In the genomic region with DNA sequence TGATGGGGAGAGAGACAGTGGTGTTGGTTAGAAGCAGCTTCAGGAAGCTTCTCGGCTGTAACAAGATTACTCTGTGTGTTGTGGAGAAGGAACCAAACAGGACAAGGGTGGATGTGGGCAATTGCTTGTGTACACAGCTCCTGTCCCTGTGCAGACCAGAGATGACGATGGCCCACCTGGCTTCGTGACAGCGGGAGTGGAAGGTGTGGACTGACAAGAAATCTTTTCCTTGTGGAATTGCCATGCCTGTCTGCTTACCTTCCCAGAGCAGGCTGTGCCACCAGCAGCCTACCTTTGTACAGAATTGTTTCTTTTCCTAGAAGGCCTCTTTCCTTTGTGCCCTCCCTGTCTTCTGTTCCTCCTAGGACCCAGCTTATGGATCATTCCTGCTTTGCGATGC, we compare ENCODE assay signal across 20 cellular contexts.
"Had no signal": no experiment of that assay in that cellular context is flagged by ENCODE, and none has a peak within 500 bp of the region (broad histone marks: within the 10 kb centered on the region; RNA-seq: fewer than 3 reads in every experiment).

No MANE protein-coding gene starts in this region.

- H3K4me1 Mint-ChIP-seq: central memory CD8-positive, alpha-beta T cell; immature natural killer cell had no signal

- H2AFZ ChIP-seq: parathyroid adenoma had no signal

- H3K4me3 Mint-ChIP-seq: activated naive CD8-positive, alpha-beta T cell treated with anti-CD3 and anti-CD28 coated beads for 36 hours; activated T-helper 1 cell treated with anti-CD3 and anti-CD28 coated beads, Interleukin-12 subunit alpha, Interleukin-12 subunit beta, Interleukin-2, Interleukin-4 antibody, amounts not matched to agents 30 ng/mL and 10 ng/mL and 1 ng/mL, durations not matched to agents 14 hours and 24 hours and 36 hours; central memory CD8-positive, alpha-beta T cell; effector memory CD8-positive, alpha-beta T cell; immature natural killer cell; memory B cell had no signal

- H3K27ac Mint-ChIP-seq: activated naive CD8-positive, alpha-beta T cell treated with anti-CD3 and anti-CD28 coated beads for 36 hours; activated T-helper 1 cell treated with anti-CD3 and anti-CD28 coated beads, Interleukin-12 subunit alpha, Interleukin-12 subunit beta, Interleukin-2, Interleukin-4 antibody, amounts not matched to agents 30 ng/mL and 10 ng/mL and 1 ng/mL, durations not matched to agents 14 hours and 24 hours and 36 hours; effector memory CD8-positive, alpha-beta T cell; immature natural killer cell; memory B cell had no signal

- H3K4me3 ChIP-seq: gastrocnemius medialis, heart left ventricle, right atrium auricular region, skin epidermis, upper lobe of left lung had no signal

- ATAC-seq: effector memory CD8-positive, alpha-beta T cell; gastrocnemius medialis; heart left ventricle; left lobe of liver had no signal

- H3K9ac ChIP-seq: parathyroid adenoma had no signal

- H3K36me3 Mint-ChIP-seq: activated naive CD8-positive, alpha-beta T cell treated with anti-CD3 and anti-CD28 coated beads for 36 hours; immature natural killer cell; memory B cell had no signal

- H3K9me3 Mint-ChIP-seq: activated naive CD8-positive, alpha-beta T cell treated with anti-CD3 and anti-CD28 coated beads for 36 hours; activated T-helper 1 cell treated with anti-CD3 and anti-CD28 coated beads, Interleukin-12 subunit alpha, Interleukin-12 subunit beta, Interleukin-2, Interleukin-4 antibody, amounts not matched to agents 30 ng/mL and 10 ng/mL and 1 ng/mL, durations not matched to agents 14 hours and 24 hours and 36 hours; central memory CD8-positive, alpha-beta T cell; effector memory CD8-positive, alpha-beta T cell; immature natural killer cell; memory B cell had no signal

- H3K4me1 ChIP-seq: parathyroid adenoma had no signal

- H3K27me3 Mint-ChIP-seq: activated naive CD8-positive, alpha-beta T cell treated with anti-CD3 and anti-CD28 coated beads for 36 hours had no signal

- H3K27me3 ChIP-seq: brain microvascular endothelial cell, gastrocnemius medialis, heart left ventricle, right atrium auricular region, upper lobe of left lung had no signal

- H3K27ac ChIP-seq: brain microvascular endothelial cell, epithelial cell of prostate, gastrocnemius medialis, parathyroid adenoma, skin epidermis, upper lobe of left lung had no signal

- DNase-seq: activated naive CD8-positive, alpha-beta T cell treated with anti-CD3 and anti-CD28 coated beads for 36 hours; brain microvascular endothelial cell; dermis blood vessel endothelial cell; effector memory CD8-positive, alpha-beta T cell; gastrocnemius medialis; heart left ventricle; immature natural killer cell; stimulated activated CD4-positive, alpha-beta T cell treated with anti-CD3 and anti-CD28 coated beads, Interleukin-4, amount 100 ng/mL, for 24 hours; stimulated activated naive CD4-positive, alpha-beta T cell treated with Interleukin-2 at 50 U/mL for 16 hours; substantia nigra; SW 1271; upper lobe of left lung had no signal

- H3K9me3 ChIP-seq: gastrocnemius medialis, heart left ventricle, right atrium auricular region, upper lobe of left lung had no signal

- H3K79me2 ChIP-seq: parathyroid adenoma had no signal

- H3K36me3 ChIP-seq: gastrocnemius medialis had no signal
